In the genomic region with DNA sequence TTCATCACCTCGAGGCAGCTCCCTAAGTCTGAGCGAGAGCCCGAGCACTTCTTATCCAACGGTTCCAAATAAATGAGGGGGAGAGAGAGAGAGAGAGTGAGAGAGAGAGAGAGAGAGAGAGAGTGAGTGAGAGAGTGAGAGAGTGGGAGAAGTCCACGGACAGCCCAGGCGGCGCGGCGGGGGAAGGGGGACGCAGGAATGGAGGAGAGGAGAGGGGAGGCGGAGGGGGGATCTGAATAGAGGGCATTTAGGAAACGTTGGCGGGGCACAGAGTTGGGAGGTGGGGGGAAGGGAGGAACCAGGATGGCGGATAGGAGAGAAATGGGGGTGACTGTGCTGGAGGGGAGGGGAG, we compare ENCODE assay signal across 7 cellular contexts. TPM values are rescaled to one million over a fixed set of nuclear protein-coding genes. Genes with fewer than 3 reads are reported as not detected.
A peak's percentile ranks its signal among the peaks of the same experiment; 100 is the strongest.
DNase-seq lines count a peak whose midpoint lies in the region; ATAC-seq and TF ChIP-seq lines count a peak whose summit lies in the region.

No MANE protein-coding gene starts in this region.

- no peak overlapping the region for H3K27ac Mint-ChIP-seq in endodermal cell
- peak overlapping the region in 1 of 10 donors; percentile 94 for H3K27ac Mint-ChIP-seq in naive thymus-derived CD8-positive, alpha-beta T cell

- H3K9me3 Mint-ChIP-seq in endodermal cell, result peaks cover 2% of the 10 kb centered on the region
- peaks cover 0 to 14% (median 0%) of the 10 kb centered on the region in 9 donors for H3K9me3 Mint-ChIP-seq in naive thymus-derived CD8-positive, alpha-beta T cell

- DNase-seq in GM23248 (peak; percentile 55), NCI-H748 treated with DMSO at 0.1 percent for 48 hours (lab: John Stamatoyannopoulos, UW) (peak; percentile 96), endodermal cell (peak; percentile 86), SJCRH30 (no peak)
- DNase-seq in naive thymus-derived CD8-positive, alpha-beta T cell, result no peak
- no peak for DNase-seq in activated CD4-positive, alpha-beta T cell treated with anti-CD3 and anti-CD28 coated beads, Interleukin-2, amount 50 U/mL, for 48 hours

- H3K9me3 ChIP-seq in GM23248 (ENCODE audit: low read depth), result no peaks in the 10 kb centered on the region
- no peaks in the 10 kb centered on the region for H3K9me3 ChIP-seq in endodermal cell (ENCODE audit: control insufficient read depth, low read length)
- H3K9me3 ChIP-seq in SJCRH30 (replicated peaks), result no peaks in the 10 kb centered on the region

- POLR2A ChIA-PET in naive thymus-derived CD8-positive, alpha-beta T cell (lab: Charles Lee), result no interaction called here

- H3K4me2 ChIP-seq in GM23248 (ENCODE audit: unreplicated experiment), result peak overlapping the region; percentile 73

- peaks cover 42% of the 10 kb centered on the region for H3K79me2 ChIP-seq in GM23248 (ENCODE audit: insufficient read depth)

- peaks cover 25% of the 10 kb centered on the region for H3K4me1 Mint-ChIP-seq in endodermal cell
- H3K4me1 Mint-ChIP-seq in naive thymus-derived CD8-positive, alpha-beta T cell, result peaks cover 8 to 25% (median 20%) of the 10 kb centered on the region in 4 donors

- H3F3A ChIP-seq in GM23248 (ENCODE audit: insufficient read depth), result peaks cover 11% of the 10 kb centered on the region

- no peaks in the 10 kb centered on the region for H3K36me3 Mint-ChIP-seq in endodermal cell (ENCODE audit: low read depth)
- peaks cover 0 to 6% (median 2%) of the 10 kb centered on the region in 3 donors for H3K36me3 Mint-ChIP-seq in naive thymus-derived CD8-positive, alpha-beta T cell

- no peak for ATAC-seq in naive thymus-derived CD8-positive, alpha-beta T cell
- no peak for ATAC-seq in HG03460 (IDR thresholded peaks at IDR 0.05; ENCODE audit: unreplicated experiment)

- peak overlapping the region; percentile 90 for H3K4me3 Mint-ChIP-seq in endodermal cell
- peak overlapping the region; percentile 39 to 84 (median 64) for H3K4me3 Mint-ChIP-seq in naive thymus-derived CD8-positive, alpha-beta T cell

- no peak overlapping the region for H3K9ac ChIP-seq in GM23248
- H3K9ac ChIP-seq in endodermal cell (ENCODE audit: extremely low read depth, low read length, poor library complexity, severe bottlenecking), result peak overlapping the region; percentile 28

- H3K27ac ChIP-seq in GM23248 (no peak overlapping the region), endodermal cell (ENCODE audit: low read depth, low read length) (peak overlapping the region; percentile 77), SJCRH30 (no peak overlapping the region)

- in situ Hi-C loops in GM23248 (cut with MboI), result loop anchor here (10.0 to 25.0 kb wide), 3 partner anchors 895 to 1068 kb away; no protein-coding TSS in a partner anchor

- peak overlapping the region; percentile 70 for H2AFZ ChIP-seq in GM23248

- H3K9me2 ChIP-seq in GM23248 (ENCODE audit: insufficient read depth), result no peaks in the 10 kb centered on the region

- 0 to 2% methylated on average over 7 to 14 of the region's 14 CpGs for WGBS in GM23248 (ENCODE audit: low coverage in 1 of 2, low lambda C conversion rate in 2 of 2, missing lambda C conversion rate in 2 of 2), 2 experiments
- 0% methylated on average over 3 to 14 of the region's 14 CpGs for WGBS in endodermal cell (ENCODE audit: insufficient coverage in 1 of 2, insufficient read length in 1 of 2), 2 experiments

- H4K20me1 ChIP-seq in GM23248 (ENCODE audit: insufficient read depth), result no peaks in the 10 kb centered on the region

- H3K4me1 ChIP-seq in GM23248 (ENCODE audit: insufficient read depth) (peaks cover 29% of the 10 kb centered on the region), endodermal cell (ENCODE audit: control insufficient read depth, insufficient read depth, low read length) (peaks cover 8% of the 10 kb centered on the region), SJCRH30 (no peaks in the 10 kb centered on the region)

- H3K27me3 Mint-ChIP-seq in endodermal cell (ENCODE audit: insufficient read depth), result peaks cover 7% of the 10 kb centered on the region
- H3K27me3 Mint-ChIP-seq in naive thymus-derived CD8-positive, alpha-beta T cell, result peaks cover 17 to 48% (median 29%) of the 10 kb centered on the region in 5 donors

- no peak for TF ChIP-seq CTCF in endodermal cell (conservative IDR thresholded peaks at IDR 0.05)

- H3K36me3 ChIP-seq in GM23248 (ENCODE audit: low read depth) (0 out of 2 replicates have a peak, but pooled peaks cover 4% of the 10 kb centered on the region), endodermal cell (ENCODE audit: control insufficient read depth, insufficient read depth, low read length) (peaks cover 13% of the 10 kb centered on the region), SJCRH30 (no peaks in the 10 kb centered on the region)

- H3K27me3 ChIP-seq in GM23248 (replicated peaks; ENCODE audit: insufficient read depth) (no peaks in the 10 kb centered on the region), endodermal cell (ENCODE audit: control insufficient read depth, insufficient read depth, low read length, poor library complexity, severe bottlenecking) (no peaks in the 10 kb centered on the region), SJCRH30 (no peaks in the 10 kb centered on the region)

- H3K4me3 ChIP-seq in GM23248, result peak overlapping the region; percentile 73
- peak overlapping the region; percentile 79 for H3K4me3 ChIP-seq in endodermal cell (ENCODE audit: low read length)
- no peak overlapping the region for H3K4me3 ChIP-seq in SJCRH30

RNA-seq across cellular contexts. Expression of a gene that starts 0.5 kb away (rescaled TPM):
- total RNA-seq in GM23248 (2014; rRNA removed; shearing (Covaris generic)), result 121 and 124 TPM in 2 replicates
- 58.4 and 60.4 TPM in 2 replicates for polyA plus RNA-seq in GM23248 (2016; fragmentation: Nextera tagmentation; extraction: Ambion mirVana)
- 10 to 100 TPM; 60.3 to 63.0 TPM for total RNA-seq in endodermal cell
- 230 TPM for polyA plus RNA-seq in endodermal cell (2013, experiment 1 of 2)
- polyA plus RNA-seq in endodermal cell (2013, experiment 2 of 2), result 203 TPM
- total RNA-seq in naive thymus-derived CD8-positive, alpha-beta T cell, result 1 to 10 TPM; 1.5 to 2.4 TPM
- under 1 TPM in 2 of 3 donors, not detected in 1; 0.09 to 0.16 TPM for polyA plus RNA-seq in naive thymus-derived CD8-positive, alpha-beta T cell
- not detected in 2 replicates for total RNA-seq in SJCRH30 (2014; rRNA removed; shearing (Covaris generic))

Comparison
In these comparisons a context has a peak if more than half of its experiments do, and no peak if none do; other contexts are left out.
1. DNase-seq: peak in GM23248 (single experiment), NCI-H748 treated with DMSO at 0.1 percent for 48 hours (single experiment) and endodermal cell (single experiment); none in naive thymus-derived CD8-positive, alpha-beta T cell (0 of 10), SJCRH30 (0 of 2) and activated CD4-positive, alpha-beta T cell treated with anti-CD3 and anti-CD28 coated beads, Interleukin-2, amount 50 U/mL, for 48 hours (0 of 2).
2. RNA of a gene that starts 0.5 kb away (total RNA-seq): 121 to 124 TPM in GM23248 and 60.3 to 63.0 TPM in endodermal cell; 1.5 to 2.4 TPM in naive thymus-derived CD8-positive, alpha-beta T cell and not detected in SJCRH30; every median in the first group is over 10 times any median in the second.